In genomic region chr3:132641837-132642538, GRCh38 we compare ENCODE assay signal across 8 cellular contexts. TPM values are rescaled to one million over a fixed set of nuclear protein-coding genes. Genes with fewer than 3 reads are reported as not detected.
DNase-seq lines count a peak whose midpoint lies in the region; ATAC-seq, FAIRE-seq and TF ChIP-seq lines count a peak whose summit lies in the region.

No MANE protein-coding gene starts in this region.

- H3F3A ChIP-seq in smooth muscle cell (ENCODE audit: low read depth), result no peaks in the 10 kb centered on the region

- TF ChIP-seq POLR2A in GM12892 (IDR thresholded peaks at IDR 0.05; ENCODE audit: low read depth, low read length), result no peak

- H3K27ac Mint-ChIP-seq in WTC11, result no peak overlapping the region
- no peak overlapping the region for H3K27ac Mint-ChIP-seq in activated naive CD8-positive, alpha-beta T cell treated with anti-CD3 and anti-CD28 coated beads, Interleukin-2, amount 50 U/mL, for 24 hours

- ATAC-seq in WTC11 (peak; percentile 67; the same call in 1 of the 2 replicates), GM21717 (IDR thresholded peaks at IDR 0.05; ENCODE audit: unreplicated experiment) (no peak)
- no peak for ATAC-seq in activated naive CD8-positive, alpha-beta T cell treated with anti-CD3 and anti-CD28 coated beads, Interleukin-2, amount 50 U/mL, for 24 hours

- TF ChIP-seq CTCF in A673 (conservative IDR thresholded peaks at IDR 0.05; ENCODE audit: low read depth, low read length), result peak; percentile 75
- peak; percentile 52 for TF ChIP-seq CTCF in WTC11 (IDR thresholded peaks at IDR 0.05)
- TF ChIP-seq CTCF in cardiac muscle cell (IDR thresholded peaks at IDR 0.05; ENCODE audit: low read depth, low read length), result peak; percentile 62
- peak; percentile 84 for TF ChIP-seq CTCF in smooth muscle cell (IDR thresholded peaks at IDR 0.05; ENCODE audit: borderline replicate concordance, insufficient read depth, poor library complexity, severe bottlenecking)

- H3K36me3 ChIP-seq in A673 (ENCODE audit: insufficient read depth, low read length, poor library complexity, severe bottlenecking), result no peaks in the 10 kb centered on the region
- peaks cover 8% of the 10 kb centered on the region for H3K36me3 ChIP-seq in cardiac muscle cell
- H3K36me3 ChIP-seq in smooth muscle cell (ENCODE audit: low read depth), result no peaks in the 10 kb centered on the region

- H3K36me3 Mint-ChIP-seq in WTC11, result no peaks in the 10 kb centered on the region; the same call in 1 of the 2 replicates
- H3K36me3 Mint-ChIP-seq in activated naive CD8-positive, alpha-beta T cell treated with anti-CD3 and anti-CD28 coated beads, Interleukin-2, amount 50 U/mL, for 24 hours (ENCODE audit: low read depth), result peaks cover 22% of the 10 kb centered on the region

- no peaks in the 10 kb centered on the region for H3K4me1 ChIP-seq in A673 (ENCODE audit: insufficient read depth, low read length, poor library complexity, severe bottlenecking)
- H3K4me1 ChIP-seq in cardiac muscle cell (ENCODE audit: low read depth), result no peaks in the 10 kb centered on the region
- no peaks in the 10 kb centered on the region for H3K4me1 ChIP-seq in smooth muscle cell (ENCODE audit: low read depth)

- H3K4me1 Mint-ChIP-seq in WTC11, result no peaks in the 10 kb centered on the region
- H3K4me1 Mint-ChIP-seq in activated naive CD8-positive, alpha-beta T cell treated with anti-CD3 and anti-CD28 coated beads, Interleukin-2, amount 50 U/mL, for 24 hours, result peaks cover 4% of the 10 kb centered on the region

- FAIRE-seq in GM12892 (lab: Jason Lieb, UNC), result peak; percentile 80

- no peaks in the 10 kb centered on the region for H3K9me3 Mint-ChIP-seq in WTC11
- H3K9me3 Mint-ChIP-seq in activated naive CD8-positive, alpha-beta T cell treated with anti-CD3 and anti-CD28 coated beads, Interleukin-2, amount 50 U/mL, for 24 hours, result no peaks in the 10 kb centered on the region

- POLR2A ChIA-PET in A673 (lab: Charles Lee; ENCODE audit: low non-redundant PET) (no interaction called here), WTC11 (lab: Charles Lee) (no interaction called here)

- CTCF ChIA-PET in A673 (lab: Charles Lee) (interaction anchor here (0.9 to 2.6 kb wide), 4 partner anchors 11 to 107 kb away, joined by 4 to 29 read pairs (median 4); no protein-coding TSS in a partner anchor), WTC11 (lab: Charles Lee) (interaction anchor here (0.6 to 3.3 kb wide), 18 partner anchors 10 to 285 kb away, joined by 3 to 35 read pairs (median 4); partner anchors contain the start of genes ACAD11, DNAJC13 and UBA5)

- no peak overlapping the region for H3K9ac ChIP-seq in smooth muscle cell (ENCODE audit: low read depth)

- no peak overlapping the region for H3K4me3 ChIP-seq in A673 (ENCODE audit: low read depth, low read length, poor library complexity, severe bottlenecking)
- H3K4me3 ChIP-seq in cardiac muscle cell, result no peak overlapping the region
- no peak overlapping the region for H3K4me3 ChIP-seq in smooth muscle cell

- no peak overlapping the region for H3K4me2 ChIP-seq in smooth muscle cell

- intact Hi-C loops in A673 (cut with micrococcal nuclease; ENCODE audit: unreplicated experiment), result loop anchor here (1.0 to 5.0 kb wide), 3 partner anchors 106 to 390 kb away; no protein-coding TSS in a partner anchor

- BruUV-seq in A673 (replicated peaks; lab: Mats Ljungman, UMichigan), result no TSS peak

- no peaks in the 10 kb centered on the region for H3K27me3 Mint-ChIP-seq in WTC11 (ENCODE audit: low read depth)
- H3K27me3 Mint-ChIP-seq in activated naive CD8-positive, alpha-beta T cell treated with anti-CD3 and anti-CD28 coated beads, Interleukin-2, amount 50 U/mL, for 24 hours, result no peaks in the 10 kb centered on the region

- H3K27me3 ChIP-seq in A673 (replicated peaks; ENCODE audit: insufficient read depth, low read depth, low read length, poor library complexity) (no peaks in the 10 kb centered on the region), cardiac muscle cell (no peaks in the 10 kb centered on the region), smooth muscle cell (ENCODE audit: low read depth) (no peaks in the 10 kb centered on the region)

- peaks cover 6% of the 10 kb centered on the region for H3K79me2 ChIP-seq in smooth muscle cell (ENCODE audit: low read depth)

- no peak overlapping the region for H2AFZ ChIP-seq in smooth muscle cell (ENCODE audit: low read depth)

- H3K27ac ChIP-seq in A673 (ENCODE audit: low read depth, low read length, poor library complexity, severe bottlenecking), result no peak overlapping the region
- H3K27ac ChIP-seq in cardiac muscle cell, result no peak overlapping the region
- H3K27ac ChIP-seq in smooth muscle cell (ENCODE audit: low read depth), result no peak overlapping the region

- WGBS in smooth muscle cell (ENCODE audit: low lambda C conversion rate), result 63% methylated on average over 5 of the region's 5 CpGs

- H3K9me3 ChIP-seq in A673 (ENCODE audit: low read depth, low read length, poor library complexity, severe bottlenecking), result no peaks in the 10 kb centered on the region
- no peaks in the 10 kb centered on the region for H3K9me3 ChIP-seq in cardiac muscle cell (ENCODE audit: low read depth)
- no peaks in the 10 kb centered on the region for H3K9me3 ChIP-seq in smooth muscle cell (replicated peaks; ENCODE audit: low read depth)

- H3K4me3 Mint-ChIP-seq in WTC11, result no peak overlapping the region
- no peak overlapping the region for H3K4me3 Mint-ChIP-seq in activated naive CD8-positive, alpha-beta T cell treated with anti-CD3 and anti-CD28 coated beads, Interleukin-2, amount 50 U/mL, for 24 hours

- DNase-seq in A673 (ENCODE audit: low spot score) (peak; percentile 77), GM12892 (ENCODE audit: insufficient read length) (no peak), NCI-H2029 treated with DMSO at 0.1 percent for 48 hours (lab: John Stamatoyannopoulos, UW) (peak; percentile 65), WTC11 (ENCODE audit: low spot score) (no peak), cardiac muscle cell (ENCODE audit: low read depth in 1 of 2, low spot score in 1 of 2) (peak; percentile 48 to 75), smooth muscle cell (lab: John Stamatoyannopoulos, UW; ENCODE audit: unreplicated experiment) (no peak)
- no peak for DNase-seq in activated naive CD8-positive, alpha-beta T cell treated with anti-CD3 and anti-CD28 coated beads, Interleukin-2, amount 50 U/mL, for 24 hours

- H4K20me1 ChIP-seq in smooth muscle cell (ENCODE audit: low read depth), result no peaks in the 10 kb centered on the region

TF ChIP-seq in WTC11, 78 proteins besides CTCF, POLR2A, EP300 and RAD21 (continues in another document):
- TF ChIP-seq E2F5 (CRISPR knock-in tag; IDR thresholded peaks at IDR 0.05) (no peak), ETV6 (CRISPR knock-in tag; IDR thresholded peaks at IDR 0.05) (no peak), AFF4 (CRISPR knock-in tag; IDR thresholded peaks at IDR 0.05; ENCODE audit: borderline replicate concordance) (no peak), OVOL2 (CRISPR knock-in tag; IDR thresholded peaks at IDR 0.05; ENCODE audit: borderline replicate concordance) (no peak), CREB1 (CRISPR knock-in tag; IDR thresholded peaks at IDR 0.05) (no peak), ZNF423 (CRISPR knock-in tag; IDR thresholded peaks at IDR 0.05) (no peak), GABPB1 (CRISPR knock-in tag; IDR thresholded peaks at IDR 0.05) (no peak)

RNA-seq across cellular contexts. Expression of gene ACAD11, which starts 17.6 kb away (rescaled TPM):
- 10.4 and 15.3 TPM in 2 replicates for total RNA-seq in A673 (2021)
- polyA plus RNA-seq in GM12892 (2012; ENCODE audit: missing spikeins), result 20.9 TPM
- total RNA-seq in WTC11 (2021), result 20.3 to 28.9 TPM (median 28.8 TPM) in 3 replicates
- 39.6 and 40.1 TPM in 2 replicates for total RNA-seq in cardiac muscle cell
- 31.7 and 40.8 TPM in 2 replicates for polyA plus RNA-seq in cardiac muscle cell
- total RNA-seq in smooth muscle cell, result 24.8 and 32.0 TPM in 2 replicates
- polyA plus RNA-seq in smooth muscle cell, result 22.2 and 28.3 TPM in 2 replicates

RNA-seq across cellular contexts. Expression of gene UBA5, which starts 18.1 kb away (rescaled TPM):
- 50.0 and 55.8 TPM in 2 replicates for total RNA-seq in A673 (2021)
- polyA plus RNA-seq in GM12892 (2012; ENCODE audit: missing spikeins), result 35.5 TPM
- total RNA-seq in WTC11 (2021), result 31.3 to 38.6 TPM (median 31.9 TPM) in 3 replicates
- 54.7 and 107 TPM in 2 replicates for total RNA-seq in cardiac muscle cell
- polyA plus RNA-seq in cardiac muscle cell, result 38.3 and 42.2 TPM in 2 replicates
- total RNA-seq in smooth muscle cell, result 36.0 and 46.7 TPM in 2 replicates
- 43.7 and 46.0 TPM in 2 replicates for polyA plus RNA-seq in smooth muscle cell

RNA-seq across cellular contexts. Expression of gene ACKR4, which starts 44.9 kb away (rescaled TPM):
- total RNA-seq in A673 (2021), result not detected in 2 replicates
- polyA plus RNA-seq in GM12892 (2012; ENCODE audit: missing spikeins), result 0.70 TPM
- total RNA-seq in WTC11 (2021), result not detected in 3 replicates
- total RNA-seq in cardiac muscle cell, result not detected in 2 replicates
- not detected in 2 replicates for polyA plus RNA-seq in cardiac muscle cell
- not detected in 2 replicates for total RNA-seq in smooth muscle cell
- polyA plus RNA-seq in smooth muscle cell, result not detected in 2 replicates

Comparison
In these comparisons a context has a peak if more than half of its experiments do, and no peak if none do; other contexts are left out.
1. DNase-seq: peak in A673 (single experiment), NCI-H2029 treated with DMSO at 0.1 percent for 48 hours (single experiment) and cardiac muscle cell (2 of 2); none in GM12892 (single experiment), WTC11 (single experiment), smooth muscle cell (single experiment) and activated naive CD8-positive, alpha-beta T cell treated with anti-CD3 and anti-CD28 coated beads, Interleukin-2, amount 50 U/mL, for 24 hours (single experiment).
2. Peak in every context shown above with its lines, with median percentiles within 50 percentile points of each other: CTCF ChIP-seq.